ENCODE assay signal across 8 cellular contexts in the genomic region with DNA sequence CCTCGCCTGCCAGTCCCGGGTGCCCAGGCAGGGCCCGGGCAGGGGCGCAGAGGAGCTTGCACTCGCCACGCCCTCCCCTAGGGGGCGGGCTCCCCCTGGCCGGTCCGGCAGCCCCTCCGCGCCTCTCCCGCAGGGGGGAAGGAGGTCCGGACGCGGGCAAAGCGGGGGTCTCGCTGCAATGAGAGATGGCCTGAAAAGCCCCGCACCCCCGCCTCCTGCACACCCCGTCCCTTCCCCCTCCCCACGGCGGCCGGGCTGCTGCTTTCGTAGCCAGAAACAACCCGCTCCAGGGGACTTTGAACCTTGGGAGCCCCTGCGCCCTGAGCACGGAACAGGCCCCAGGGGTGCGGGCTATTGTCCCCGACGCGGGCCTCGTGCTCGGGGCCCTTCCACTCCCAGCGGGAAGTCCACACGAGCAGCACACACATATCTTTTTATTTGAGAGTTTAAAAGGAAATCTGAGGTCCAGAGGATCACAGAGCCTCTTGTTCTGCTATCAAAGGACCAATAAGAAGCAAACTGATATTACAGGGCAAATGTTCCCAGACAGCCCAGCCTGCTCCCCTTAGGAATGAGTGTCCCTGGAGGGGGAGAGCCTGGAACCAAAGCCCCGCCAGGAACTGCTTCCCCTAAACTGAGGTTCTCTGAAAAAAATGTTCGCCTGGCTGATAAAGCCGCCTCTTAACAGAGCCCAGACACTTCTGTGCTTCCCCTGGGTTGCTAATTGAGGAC. TPM values are rescaled to one million over a fixed set of nuclear protein-coding genes. Genes with fewer than 3 reads are reported as not detected.
A peak's percentile ranks its signal among the peaks of the same experiment; 100 is the strongest.
DNase-seq lines count a peak whose midpoint lies in the region; ATAC-seq and TF ChIP-seq lines count a peak whose summit lies in the region.

No MANE protein-coding gene starts in this region.

- POLR2A ChIA-PET in MCF 10A (lab: Yijun Ruan, JAX): interaction anchor here (1.0 kb wide), 1 partner anchor 16 kb away, joined by 6 read pairs; no protein-coding TSS in a partner anchor

- H3K9me3 Mint-ChIP-seq in MCF 10A (ENCODE audit: unreplicated experiment): no peaks in the 10 kb centered on the region

- H3K36me3 Mint-ChIP-seq in MCF 10A (ENCODE audit: insufficient read depth, unreplicated experiment): no peaks in the 10 kb centered on the region

- intact Hi-C loops in MCF 10A (cut with micrococcal nuclease): no loop called here

- ATAC-seq in HG02938 (IDR thresholded peaks at IDR 0.05; ENCODE audit: unreplicated experiment): no peak
- ATAC-seq in GM21786 (IDR thresholded peaks at IDR 0.05; ENCODE audit: unreplicated experiment): no peak

- H3K27me3 Mint-ChIP-seq in MCF 10A (ENCODE audit: insufficient read depth, unreplicated experiment): peaks cover 11% of the 10 kb centered on the region

- BruUV-seq in MCF 10A (replicated peaks; lab: Mats Ljungman, UMichigan): no TSS peak

- H3K4me3 Mint-ChIP-seq in MCF 10A (ENCODE audit: unreplicated experiment): no peak overlapping the region

- CTCF ChIA-PET in MCF 10A (lab: Yijun Ruan, JAX): interaction anchor here (1.0 to 1.2 kb wide), 2 partner anchors 28 to 71 kb away, joined by 3 read pairs; no protein-coding TSS in a partner anchor

- TF ChIP-seq CTCF in GM13976 (IDR thresholded peaks at IDR 0.05; ENCODE audit: borderline replicate concordance, control extremely low read depth, extremely low read depth, insufficient read depth, missing control alignments) (peak; percentile 91), MCF 10A (IDR thresholded peaks at IDR 0.05; ENCODE audit: unreplicated experiment) (peak; percentile 70)

- DNase-seq in AG20443 (ENCODE audit: low spot score): peak; percentile 86
- DNase-seq in GM13976 (ENCODE audit: low spot score): peak; percentile 88
- peak; percentile 98 for DNase-seq in SK-MEL-5 (ENCODE audit: low read depth, low spot score)
- DNase-seq in MCF 10A (ENCODE audit: unreplicated experiment): peak; percentile 33
- DNase-seq in kidney tubule cell (ENCODE audit: low spot score): peak; percentile 32
- peak in 2 of 3 donors; percentile 40 to 47 for DNase-seq in stimulated activated CD4-positive, alpha-beta T cell treated with anti-CD3 and anti-CD28 coated beads, TNF-alpha, amount 100 ng/mL, for 1 hour (ENCODE audit: low read depth in 3 of 3, low spot score in 1 of 3)

- no peaks in the 10 kb centered on the region for H3K4me1 Mint-ChIP-seq in MCF 10A (ENCODE audit: insufficient read depth, unreplicated experiment)

- H3K27ac Mint-ChIP-seq in MCF 10A (ENCODE audit: low read depth, unreplicated experiment): no peak overlapping the region

- in situ Hi-C loops in GM13976 (cut with MboI; ENCODE audit: low sequenced_read_pairs, unreplicated experiment): loop anchor here (5.0 kb wide), 1 partner anchor 38 kb away; no protein-coding TSS in a partner anchor
- in situ Hi-C loops in SK-MEL-5 (cut with HindIII; ENCODE audit: low pct_unique_long_range_greater_than_20kb, low sequenced_read_pairs): no loop called here

RNA-seq across cellular contexts. Expression of gene CBX4, which starts 5.8 kb away (rescaled TPM):
- total RNA-seq in SK-MEL-5 (2014; rRNA removed; shearing (Covaris generic)): 120 and 128 TPM in 2 replicates
- polyA plus RNA-seq in SK-MEL-5 (2015; cell fraction: cytosol; rRNA removed): 243 and 286 TPM in 2 replicates
- polyA plus RNA-seq in SK-MEL-5 (2015; cell fraction: nucleus; rRNA removed): 260 and 320 TPM in 2 replicates
- total RNA-seq in MCF 10A (2022): 85.8 and 89.7 TPM in 2 replicates

RNA-seq across cellular contexts. Expression of gene CBX8, which starts 48.2 kb away (rescaled TPM):
- 31.3 and 34.4 TPM in 2 replicates for total RNA-seq in SK-MEL-5 (2014; rRNA removed; shearing (Covaris generic))
- polyA plus RNA-seq in SK-MEL-5 (2015; cell fraction: cytosol; rRNA removed): 16.1 and 27.3 TPM in 2 replicates
- polyA plus RNA-seq in SK-MEL-5 (2015; cell fraction: nucleus; rRNA removed): 30.6 and 35.7 TPM in 2 replicates
- total RNA-seq in MCF 10A (2022): 9.4 and 10.5 TPM in 2 replicates

Comparison
In these comparisons a context has a peak if more than half of its experiments do, and no peak if none do; other contexts are left out.
1. DNase-seq: peak in every context shown above with its lines; median percentile 98 in SK-MEL-5; 88 in GM13976; 86 in AG20443; 44 in stimulated activated CD4-positive, alpha-beta T cell treated with anti-CD3 and anti-CD28 coated beads, TNF-alpha, amount 100 ng/mL, for 1 hour; 33 in MCF 10A; 32 in kidney tubule cell.